In the genomic region with DNA sequence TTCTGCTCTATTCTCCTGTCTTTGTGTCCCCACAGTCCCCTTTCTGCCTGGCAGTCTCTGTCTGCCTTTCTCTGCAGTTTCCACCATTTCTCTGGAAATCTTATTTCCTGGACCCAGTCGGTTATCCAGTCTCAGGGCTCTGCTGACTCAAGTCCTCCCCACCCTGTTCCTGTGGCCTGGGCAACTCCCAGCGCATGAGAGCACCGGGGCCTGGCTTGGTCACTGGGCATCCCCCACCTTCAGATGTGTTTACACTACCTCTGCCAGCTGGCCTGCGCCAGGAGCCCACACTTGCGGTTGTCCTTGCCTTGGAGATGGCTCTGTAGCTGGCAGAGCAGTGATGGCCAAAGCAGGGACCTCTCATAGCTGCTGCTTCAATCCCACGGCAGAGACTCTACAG, we compare ENCODE assay signal across 13 cellular contexts. TPM values are rescaled to one million over a fixed set of nuclear protein-coding genes. Genes with fewer than 3 reads are reported as not detected.
A peak's percentile ranks its signal among the peaks of the same experiment; 100 is the strongest.
DNase-seq lines count a peak whose midpoint lies in the region; ATAC-seq and TF ChIP-seq lines count a peak whose summit lies in the region.
"Had no signal": no experiment of that assay in that cellular context is flagged by ENCODE, and none has a peak within 500 bp of the region (broad histone marks: within the 10 kb centered on the region; RNA-seq: fewer than 3 reads in every experiment).

No MANE protein-coding gene starts in this region.

- BruUV-seq in PC-3 (replicated peaks; lab: Mats Ljungman, UMichigan) = no TSS peak

- POLR2A ChIA-PET in PC-3 (lab: Charles Lee; ENCODE audit: unreplicated experiment) = no interaction called here

- H3K4me2 ChIP-seq in PC-3 (ENCODE audit: low read length) (peak overlapping the region; percentile 53; the same call in 1 of the 2 replicates), osteoblast (ENCODE audit: insufficient read depth, low read length) (no peak overlapping the region)

- H3K4me3 ChIP-seq in PC-3 (ENCODE audit: low read length) (no peak overlapping the region), osteoblast (ENCODE audit: insufficient read depth, low read length) (no peak overlapping the region)
- H3K4me3 ChIP-seq: heart left ventricle, SJCRH30, skin epidermis had no signal

- peak; percentile 66 for ATAC-seq in PC-3
- ATAC-seq in esophagus mucosa = peak; percentile 67
- no peak for ATAC-seq in GM18868 (IDR thresholded peaks at IDR 0.05; ENCODE audit: unreplicated experiment)
- ATAC-seq in HG02678 (IDR thresholded peaks at IDR 0.05; ENCODE audit: unreplicated experiment) = no peak

- TF ChIP-seq CTCF in PC-3 (conservative IDR thresholded peaks at IDR 0.05; ENCODE audit: low read depth, low read length) = no peak
- no peak for TF ChIP-seq CTCF in osteoblast (IDR thresholded peaks at IDR 0.05; ENCODE audit: extremely low read depth, low read depth, low read length)

- no peaks in the 10 kb centered on the region for H3K9me3 ChIP-seq in PC-3 (ENCODE audit: low read length)
- H3K9me3 ChIP-seq in osteoblast (ENCODE audit: low read depth, low read length) = no peaks in the 10 kb centered on the region
- H3K9me3 ChIP-seq: heart left ventricle, SJCRH30 had no signal

- H3K36me3 ChIP-seq in PC-3 (ENCODE audit: low read depth, low read length) = no peaks in the 10 kb centered on the region
- H3K36me3 ChIP-seq in osteoblast (ENCODE audit: insufficient read depth, low read length) = no peaks in the 10 kb centered on the region
- H3K36me3 ChIP-seq: heart left ventricle, SJCRH30 had no signal

- in situ Hi-C loops in Caki2 (cut with HindIII; ENCODE audit: low pct_unique_long_range_greater_than_20kb, low sequenced_read_pairs) = no loop called here

- no peaks in the 10 kb centered on the region for H4K20me1 ChIP-seq in PC-3 (ENCODE audit: low read length)
- H4K20me1 ChIP-seq in osteoblast (ENCODE audit: insufficient read depth, low read length) = no peaks in the 10 kb centered on the region

- peaks cover 28% of the 10 kb centered on the region for H3K4me1 ChIP-seq in PC-3 (ENCODE audit: insufficient read depth, low read length)
- H3K4me1 ChIP-seq in osteoblast (ENCODE audit: insufficient read depth, low read length) = peaks cover 15% of the 10 kb centered on the region

- intact Hi-C loops in PC-3 (cut with micrococcal nuclease) = no loop called here

- H3F3A ChIP-seq in PC-3 (ENCODE audit: low read length, unreplicated experiment) = no peaks in the 10 kb centered on the region

- H2AFZ ChIP-seq in PC-3 (ENCODE audit: low read length) (0 out of 2 replicates have a peak overlapping the region, but pooled peaks have one; percentile 27), osteoblast (ENCODE audit: low read length) (peak overlapping the region; percentile 90)

- no peaks in the 10 kb centered on the region for H3K9me2 ChIP-seq in PC-3 (replicated peaks; ENCODE audit: low read length)

- H3K27me3 ChIP-seq in PC-3 (ENCODE audit: low read length) (no peaks in the 10 kb centered on the region), osteoblast (ENCODE audit: insufficient read depth, low read length) (peaks cover 12% of the 10 kb centered on the region)
- H3K27me3 ChIP-seq: SJCRH30 had no signal

- peak overlapping the region; percentile 28; the same call in 1 of the 2 replicates for H3K9ac ChIP-seq in PC-3 (ENCODE audit: low read length)

- peak; percentile 10 for DNase-seq in Caki2 (ENCODE audit: low read depth)
- peak; percentile 56 for DNase-seq in PC-3
- DNase-seq in osteoblast (ENCODE audit: insufficient read length, low spot score, missing footprints) = peak; percentile 89
- DNase-seq in NCI-H1417 (lab: John Stamatoyannopoulos, UW) = no peak
- DNase-seq in Kasumi-1 (lab: John Stamatoyannopoulos, UW) = no peak
- DNase-seq: CD4-positive, alpha-beta memory T cell; heart left ventricle; NCI-H510A; SJCRH30 had no signal

- peak overlapping the region; percentile 52 for H3K27ac ChIP-seq in PC-3 (ENCODE audit: low read length)
- no peak overlapping the region for H3K27ac ChIP-seq in osteoblast (ENCODE audit: low read depth, low read length)
- H3K27ac ChIP-seq: heart left ventricle, SJCRH30 had no signal

- H3K79me2 ChIP-seq in PC-3 (ENCODE audit: low read length) (no peaks in the 10 kb centered on the region), osteoblast (ENCODE audit: insufficient read depth, low read length) (no peaks in the 10 kb centered on the region)

- CTCF ChIA-PET in PC-3 (lab: Charles Lee) = no interaction called here

RNA-seq across cellular contexts. Expression of gene GUCY2D, which starts 17.2 kb away (rescaled TPM):
- not detected in 2 replicates for total RNA-seq in Caki2 (2014; rRNA removed; shearing (Covaris generic); ENCODE audit: low replicate concordance)
- total RNA-seq in PC-3 (2014; rRNA removed) = 0.12 TPM in 1 of 2 replicates, not detected in the other
- 3.5 TPM for total RNA-seq in esophagus mucosa
- not detected in 2 replicates for total RNA-seq in osteoblast
- total RNA-seq: CD4-positive, alpha-beta memory T cell; heart left ventricle; SJCRH30 had no signal

RNA-seq across cellular contexts. Expression of gene ALOX15B, which starts 19.2 kb away (rescaled TPM):
- not detected in 2 replicates for total RNA-seq in Caki2 (2014; rRNA removed; shearing (Covaris generic); ENCODE audit: low replicate concordance)
- total RNA-seq in PC-3 (2014; rRNA removed) (not detected in 2 replicates), esophagus mucosa (121 TPM), osteoblast (under 0.01 TPM in 2 replicates)
- total RNA-seq: SJCRH30 had no signal

Comparison
In these comparisons a context has a peak if more than half of its experiments do, and no peak if none do; other contexts are left out.
1. DNase-seq: peak in Caki2 (single experiment), PC-3 (single experiment) and osteoblast (single experiment); none in NCI-H1417 (0 of 3) and Kasumi-1 (0 of 2).
2. ATAC-seq: peak in PC-3 (single experiment) and esophagus mucosa (single experiment); none in GM18868 (single experiment) and HG02678 (single experiment).
3. RNA of gene ALOX15B, which starts 19.2 kb away (total RNA-seq): 121 TPM in esophagus mucosa (single experiment); not detected in Caki2, not detected in PC-3 and under 0.01 TPM in osteoblast; every median in the first group is over 100 times any median in the second.